1 cellular context compared by ENCODE assay signal in the genomic region with DNA sequence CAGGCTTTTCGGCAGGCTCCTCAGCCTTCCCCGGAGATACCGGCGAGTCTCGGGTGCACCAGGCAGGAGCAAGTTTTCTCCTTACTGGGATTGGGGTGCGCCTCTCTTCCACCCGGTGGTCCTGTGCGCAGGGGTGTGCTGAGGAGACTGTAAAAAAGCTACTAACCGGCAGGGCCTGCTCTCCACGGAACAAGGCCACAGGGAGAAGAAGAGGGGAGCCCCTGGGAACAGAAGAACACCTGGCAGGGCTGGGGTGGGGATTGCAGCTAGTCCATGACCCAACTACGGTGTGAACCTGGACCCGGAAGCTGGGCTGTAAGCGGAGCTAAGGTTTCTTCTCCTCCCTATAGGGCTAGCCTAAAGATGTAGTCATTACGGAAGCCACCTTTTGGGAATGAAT.
TF ChIP-seq lines count a peak whose summit lies in the region.

No MANE protein-coding gene starts in this region.

TF ChIP-seq in WTC11, 78 proteins besides CTCF, POLR2A, EP300 and RAD21 (continued from another document):
- TF ChIP-seq GRHL2 (CRISPR knock-in tag; IDR thresholded peaks at IDR 0.05; ENCODE audit: insufficient replicate concordance, severe bottlenecking) (no peak), NFATC4 (CRISPR knock-in tag; IDR thresholded peaks at IDR 0.05) (no peak), ZBTB21 (CRISPR knock-in tag; IDR thresholded peaks at IDR 0.05; ENCODE audit: borderline replicate concordance) (no peak), PRRX2 (CRISPR knock-in tag; IDR thresholded peaks at IDR 0.05) (no peak), E2F1 (CRISPR knock-in tag; IDR thresholded peaks at IDR 0.05) (no peak), HMGA2 (CRISPR knock-in tag; IDR thresholded peaks at IDR 0.05) (no peak)
- TF ChIP-seq, protein P1, sequence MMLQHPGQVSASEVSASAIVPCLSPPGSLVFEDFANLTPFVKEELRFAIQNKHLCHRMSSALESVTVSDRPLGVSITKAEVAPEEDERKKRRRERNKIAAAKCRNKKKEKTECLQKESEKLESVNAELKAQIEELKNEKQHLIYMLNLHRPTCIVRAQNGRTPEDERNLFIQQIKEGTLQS (CRISPR knock-in tag; conservative IDR thresholded peaks at IDR 0.05), result no peak
